ENCODE assay signal across 18 cellular contexts in genomic region chr7:97819161-97819560, GRCh38. TPM values are rescaled to one million over a fixed set of nuclear protein-coding genes. Genes with fewer than 3 reads are reported as not detected.
DNase-seq lines count a peak whose midpoint lies in the region; ATAC-seq, FAIRE-seq and TF ChIP-seq lines count a peak whose summit lies in the region.
"Had no signal": no experiment of that assay in that cellular context is flagged by ENCODE, and none has a peak within 500 bp of the region (broad histone marks: within the 10 kb centered on the region; RNA-seq: fewer than 3 reads in every experiment).

No MANE protein-coding gene starts in this region.

- BruUV-seq in GM12878 (replicated peaks; lab: Mats Ljungman, UMichigan) = no TSS peak

- H4K20me1 ChIP-seq in DOHH2 (ENCODE audit: control insufficient read depth, insufficient read depth, low read depth, low read length) (no peaks in the 10 kb centered on the region), GM12878 (ENCODE audit: control insufficient read depth, insufficient read depth) (no peaks in the 10 kb centered on the region)

- no peak for FAIRE-seq in A549 (lab: Jason Lieb, UNC)
- FAIRE-seq in GM12878 (lab: Jason Lieb, UNC) = no peak

- H3K9ac ChIP-seq in GM12878 (ENCODE audit: control insufficient read depth, insufficient read depth, low read length) = no peak overlapping the region

- H3K36me3 Mint-ChIP-seq in activated CD4-positive, alpha-beta T cell treated with anti-CD3 and anti-CD28 coated beads, Interleukin-2, amount 10 ng/mL, durations not matched to agents 24 days and 14 days (ENCODE audit: low read depth) = no peaks in the 10 kb centered on the region
- H3K36me3 Mint-ChIP-seq: activated naive CD8-positive, alpha-beta T cell; naive thymus-derived CD4-positive, alpha-beta T cell had no signal

- H3K27me3 Mint-ChIP-seq in activated CD4-positive, alpha-beta T cell treated with anti-CD3 and anti-CD28 coated beads, Interleukin-2, amount 10 ng/mL, durations not matched to agents 24 days and 14 days = peaks cover 8% of the 10 kb centered on the region
- H3K27me3 Mint-ChIP-seq: activated naive CD8-positive, alpha-beta T cell had no signal

- H3K4me1 Mint-ChIP-seq in activated CD4-positive, alpha-beta T cell treated with anti-CD3 and anti-CD28 coated beads, Interleukin-2, amount 10 ng/mL, durations not matched to agents 24 days and 14 days = no peaks in the 10 kb centered on the region
- H3K4me1 Mint-ChIP-seq: naive thymus-derived CD4-positive, alpha-beta T cell had no signal

- no peak for TF ChIP-seq POLR2A in A549 (IDR thresholded peaks at IDR 0.05; ENCODE audit: low read length)
- TF ChIP-seq POLR2A in GM12878 (IDR thresholded peaks at IDR 0.05; ENCODE audit: low read depth, low read length) = no peak

- no peak overlapping the region for H3K4me3 ChIP-seq in A549
- no peak overlapping the region for H3K4me3 ChIP-seq in DOHH2 (ENCODE audit: low read length)
- no peak overlapping the region for H3K4me3 ChIP-seq in GM12878
- H3K4me3 ChIP-seq: heart right ventricle, right atrium auricular region had no signal

- CTCF ChIA-PET in A549 (lab: Yijun Ruan, JAX) (interaction anchor here (1.1 kb wide), 1 partner anchor 421 kb away, joined by 3 read pairs; no protein-coding TSS in a partner anchor), GM12878 (lab: Yijun Ruan, JAX) (interaction anchor here (1.4 to 2.9 kb wide), 2 partner anchors 320 to 714 kb away, joined by 4 to 13 read pairs; no protein-coding TSS in a partner anchor)

- POLR2A ChIA-PET in A549 (lab: Yijun Ruan, JAX) = no interaction called here
- POLR2A ChIA-PET in GM12878 (lab: Charles Lee) = no interaction called here

- in situ Hi-C loops in GM12878 (cut with MboI) = no loop called here

- peak in 1 of 2 experiments; percentile 7 for DNase-seq in A549 (ENCODE audit: low read depth in 1 of 2, low spot score in 1 of 2)
- peak; percentile 31 for DNase-seq in NCI-H2081 treated with DMSO at 0.1 percent for 48 hours (lab: John Stamatoyannopoulos, UW)
- DNase-seq in GM12878 (ENCODE audit: low read depth, low spot score) = no peak
- no peak for DNase-seq in activated CD4-positive, alpha-beta T cell treated with anti-CD3 and anti-CD28 coated beads, Interleukin-2, amount 10 ng/mL, durations not matched to agents 24 days and 14 days
- DNase-seq in activated CD4-positive, alpha-beta T cell treated with anti-CD3 and anti-CD28 coated beads for 48 hours = no peak
- DNase-seq in DMS114 treated with DMSO at 0.1 percent for 48 hours (lab: John Stamatoyannopoulos, UW; ENCODE audit: unreplicated experiment) = no peak
- DNase-seq: central memory CD4-positive, alpha-beta T cell; heart right ventricle; naive thymus-derived CD4-positive, alpha-beta T cell; NCI-H524 treated with DMSO at 0.1 percent for 48 hours; stimulated activated CD4-positive, alpha-beta T cell treated with anti-CD3 and anti-CD28 coated beads, Interleukin-4, amount 100 ng/mL, for 4 hours; stimulated activated naive CD4-positive, alpha-beta T cell had no signal

- peak; percentile 9; the same call in 2 of the 3 replicates for TF ChIP-seq CTCF in A549 (IDR thresholded peaks at IDR 0.05)
- TF ChIP-seq CTCF in DOHH2 (IDR thresholded peaks at IDR 0.05; ENCODE audit: low read depth, low read length, poor library complexity, severe bottlenecking) = peak; percentile 22
- 0 out of 6 replicates have a peak, but pooled peaks of 1 of the 3 experiments have one; percentile 3 for TF ChIP-seq CTCF in GM12878 (IDR thresholded peaks at IDR 0.05 in 2 of 3, conservative IDR thresholded peaks at IDR 0.05 in 1 of 3; ENCODE audit: control insufficient read depth in 2 of 3, extremely low read depth in 1 of 3, insufficient read depth in 1 of 3, low read depth in 3 of 3, low read length in 3 of 3)

- RAD21 ChIA-PET in GM12878 (lab: Charles Lee; ENCODE audit: unreplicated experiment) = interaction anchor here (1.0 to 2.4 kb wide), 2 partner anchors 17 to 320 kb away, joined by 3 to 8 read pairs; no protein-coding TSS in a partner anchor

- H3K27ac Mint-ChIP-seq in activated CD4-positive, alpha-beta T cell treated with anti-CD3 and anti-CD28 coated beads, Interleukin-2, amount 10 ng/mL, durations not matched to agents 24 days and 14 days = no peak overlapping the region
- H3K27ac Mint-ChIP-seq: activated naive CD8-positive, alpha-beta T cell; naive thymus-derived CD4-positive, alpha-beta T cell had no signal

- H3K9me2 ChIP-seq in DOHH2 (replicated peaks; ENCODE audit: control insufficient read depth, low read length) = no peaks in the 10 kb centered on the region

- no peaks in the 10 kb centered on the region for H3K9me3 Mint-ChIP-seq in activated CD4-positive, alpha-beta T cell treated with anti-CD3 and anti-CD28 coated beads, Interleukin-2, amount 10 ng/mL, durations not matched to agents 24 days and 14 days

- SMC1A ChIA-PET in GM12878 (lab: Charles Lee; ENCODE audit: uncharacterized antibody, unreplicated experiment) = interaction anchor here (0.6 to 1.8 kb wide), 5 partner anchors 17 to 714 kb away, joined by 3 to 5 read pairs (median 4); no protein-coding TSS in a partner anchor

- no peaks in the 10 kb centered on the region for H3F3A ChIP-seq in DOHH2 (ENCODE audit: control insufficient read depth, insufficient read depth)

- H3K4me1 ChIP-seq in A549 (no peaks in the 10 kb centered on the region), DOHH2 (ENCODE audit: control insufficient read depth, low read length) (no peaks in the 10 kb centered on the region), GM12878 (ENCODE audit: control insufficient read depth, insufficient read depth, low read length) (no peaks in the 10 kb centered on the region)
- H3K4me1 ChIP-seq: heart right ventricle, right atrium auricular region had no signal

- TF ChIP-seq RAD21 in A549 (conservative IDR thresholded peaks at IDR 0.05 in 1 of 2, IDR thresholded peaks at IDR 0.05 in 1 of 2) = peak in 1 of 2 experiments; percentile 23; a peak in 1 of 5 replicates
- peak; percentile 32; the same call in 1 of the 2 replicates for TF ChIP-seq RAD21 in GM12878 (IDR thresholded peaks at IDR 0.05; ENCODE audit: insufficient read depth, low read depth, low read length)

- ATAC-seq in A549 (no peak), GM12878 (no peak; the same call in 2 of the 3 replicates), GM19397 (IDR thresholded peaks at IDR 0.05; ENCODE audit: unreplicated experiment) (no peak)
- ATAC-seq: heart right ventricle; left lobe of liver; naive thymus-derived CD4-positive, alpha-beta T cell had no signal

- H3K4me2 ChIP-seq in A549 = no peak overlapping the region
- no peak overlapping the region for H3K4me2 ChIP-seq in DOHH2 (ENCODE audit: low read length)
- no peak overlapping the region for H3K4me2 ChIP-seq in GM12878 (ENCODE audit: control insufficient read depth, insufficient read depth)

- peaks cover 8% of the 10 kb centered on the region for H3K27me3 ChIP-seq in DOHH2 (ENCODE audit: control insufficient read depth, low read length)
- no peaks in the 10 kb centered on the region for H3K27me3 ChIP-seq in GM12878 (replicated peaks in 1 of 2; ENCODE audit: control insufficient read depth in 2 of 2, insufficient read depth in 2 of 2, low read length in 1 of 2)
- H3K27me3 ChIP-seq: heart right ventricle, right atrium auricular region had no signal

- H3K9me3 ChIP-seq in A549 (no peaks in the 10 kb centered on the region), DOHH2 (ENCODE audit: control insufficient read depth, insufficient read depth, low read length) (no peaks in the 10 kb centered on the region), GM12878 (replicated peaks; ENCODE audit: control insufficient read depth, insufficient read depth, low read length) (no peaks in the 10 kb centered on the region)
- H3K9me3 ChIP-seq: right atrium auricular region had no signal

- intact Hi-C loops in GM12878 (cut with micrococcal nuclease; ENCODE audit: unreplicated experiment) = no loop called here
- intact Hi-C loops in activated CD4-positive, alpha-beta T cell treated with anti-CD3 and anti-CD28 coated beads, Interleukin-2, amount 10 ng/mL, durations not matched to agents 24 days and 14 days (cut with micrococcal nuclease) = no loop called here

- H3K4me3 Mint-ChIP-seq in activated CD4-positive, alpha-beta T cell treated with anti-CD3 and anti-CD28 coated beads, Interleukin-2, amount 10 ng/mL, durations not matched to agents 24 days and 14 days = no peak overlapping the region
- H3K4me3 Mint-ChIP-seq: activated naive CD8-positive, alpha-beta T cell; naive thymus-derived CD4-positive, alpha-beta T cell had no signal

- TF ChIP-seq EP300 in A549 (IDR thresholded peaks at IDR 0.05) = no peak
- TF ChIP-seq EP300 in GM12878 (IDR thresholded peaks at IDR 0.05; ENCODE audit: borderline replicate concordance in 1 of 2, control insufficient read depth in 1 of 2, low read depth in 2 of 2, low read length in 2 of 2) = no peak

- H3K27ac ChIP-seq in A549 (no peak overlapping the region), DOHH2 (ENCODE audit: low read depth, low read length) (no peak overlapping the region), GM12878 (ENCODE audit: control insufficient read depth, insufficient read depth) (no peak overlapping the region)
- H3K27ac ChIP-seq: epithelial cell of prostate, heart right ventricle, right atrium auricular region had no signal

- H3K79me2 ChIP-seq in DOHH2 (ENCODE audit: control insufficient read depth, low read length) (no peaks in the 10 kb centered on the region), GM12878 (ENCODE audit: control insufficient read depth, insufficient read depth, low read length) (no peaks in the 10 kb centered on the region)

- no peak overlapping the region for H2AFZ ChIP-seq in GM12878 (ENCODE audit: control insufficient read depth, low read depth, low read length)

- no peaks in the 10 kb centered on the region for H3K36me3 ChIP-seq in DOHH2 (ENCODE audit: control insufficient read depth, low read length)
- no peaks in the 10 kb centered on the region for H3K36me3 ChIP-seq in GM12878 (ENCODE audit: control insufficient read depth in 2 of 2, insufficient read depth in 2 of 2, low read length in 1 of 2)
- H3K36me3 ChIP-seq: heart right ventricle, right atrium auricular region had no signal

RNA-seq across cellular contexts. Expression of gene ASNS, which starts 53.0 kb away (rescaled TPM):
- polyA plus RNA-seq in A549 (2011; rRNA removed) (98.7 and 115 TPM in 2 replicates), A549 (2017; fragmentation: RNase III; extraction: RNeasy Plus Mini Kit Qiagen cat#74134 plus additional on column Dnase treatment) (55.9 to 73.7 TPM (median 55.9 TPM) in 3 replicates), GM12878 (2011; rRNA removed) (33.1 and 48.6 TPM in 2 replicates), GM12878 (2014; fragmentation: Illumina TruSeq; extraction: Trizol) (105 and 130 TPM in 2 replicates), GM12878 (2014; fragmentation: Nextera tagmentation; extraction: Ambion mirVana) (10 to 100 TPM; 86.4 to 89.5 TPM), GM12878 (2014; rRNA removed) (47.8 and 52.7 TPM in 2 replicates), GM12878 (2016; fragmentation: Nextera tagmentation; extraction: Ambion mirVana) (10 to 100 TPM; 70.3 to 76.5 TPM)
- 18.9 and 19.9 TPM in 2 replicates for polyA plus RNA-seq in A549 (2012; cell fraction: cytosol; rRNA removed)
- 44.3 and 45.5 TPM in 2 replicates for polyA plus RNA-seq in A549 (2012; cell fraction: nucleus; rRNA removed)
- 70.3 and 76.8 TPM in 2 replicates for polyA minus RNA-seq in A549 (2011; rRNA and poly(A)+ RNA removed)
- total RNA-seq in GM12878 (2013; cell fraction: nucleolus; rRNA removed) = 36.8 and 42.6 TPM in 2 replicates
- total RNA-seq in GM12878 (2014; rRNA removed) (40.0 and 42.3 TPM in 2 replicates), GM12878 (2014; rRNA removed; fragmentation: Illumina TruSeq; extraction: Trizol) (59.7 and 60.2 TPM in 2 replicates), GM12878 (2021) (64.5 and 64.6 TPM in 2 replicates)
- 54.3 TPM for polyA plus RNA-seq in GM12878 (2011; ENCODE audit: low read depth)
- 23.8 and 29.0 TPM in 2 replicates for polyA plus RNA-seq in GM12878 (2011; cell fraction: cytosol; rRNA removed)
- polyA plus RNA-seq in GM12878 (2011; cell fraction: nucleus; rRNA removed) = 50.8 and 55.3 TPM in 2 replicates
- polyA plus RNA-seq in GM12878 (2012) = 57.3 and 65.2 TPM in 2 replicates
- polyA minus RNA-seq in GM12878 (2011; rRNA and poly(A)+ RNA removed) = 32.9 and 37.7 TPM in 2 replicates
- polyA minus RNA-seq in GM12878 (2011; cell fraction: cytosol; rRNA and poly(A)+ RNA removed) = 10.0 and 15.6 TPM in 2 replicates
- polyA minus RNA-seq in GM12878 (2011; cell fraction: nucleus; rRNA and poly(A)+ RNA removed) = 15.7 and 21.2 TPM in 2 replicates
- total RNA-seq in activated CD4-positive, alpha-beta T cell treated with anti-CD3 and anti-CD28 coated beads, Interleukin-2, amount 10 ng/mL, durations not matched to agents 24 days and 14 days = 80.6 and 84.1 TPM in 2 replicates
